In genomic region chr3:172138792-172139507, GRCh38 we compare ENCODE assay signal across 8 cellular contexts.
A peak's percentile ranks its signal among the peaks of the same experiment; 100 is the strongest.
DNase-seq lines count a peak whose midpoint lies in the region; ATAC-seq and TF ChIP-seq lines count a peak whose summit lies in the region.

No MANE protein-coding gene starts in this region.

- H3K4me1 ChIP-seq in esophagus squamous epithelium = peaks cover 26 to 89% (median 70%) of the 10 kb centered on the region in 3 donors

- H3K27me3 ChIP-seq in esophagus squamous epithelium = no peaks in the 10 kb centered on the region

- intact Hi-C loops in esophagus squamous epithelium (cut with DNase I) = no loop called here

- H3K27ac Mint-ChIP-seq in T-helper 2 cell treated with Interferon-gamma antibody and Interleukin-4, amounts not matched to agents 5 μg/mL and 100 μg/mL, for 36 hours = peak overlapping the region; percentile 78
- H3K27ac Mint-ChIP-seq in nephron progenitor cell = peak overlapping the region; percentile 33

- ATAC-seq in HG03066 (IDR thresholded peaks at IDR 0.05; ENCODE audit: low read depth, unreplicated experiment) (peak; percentile 32), HG02970 (IDR thresholded peaks at IDR 0.05; ENCODE audit: low FRiP score, unreplicated experiment) (no peak)

- WGBS in esophagus squamous epithelium, 2 donors = 45 to 58% methylated on average over 6 of the region's 6 CpGs

- H3K27ac ChIP-seq in esophagus squamous epithelium = peak overlapping the region; percentile 19 to 74 (median 56)

- DNase-seq in activated CD8-positive, alpha-beta memory T cell treated with anti-CD3 and anti-CD28 coated beads, Interleukin-2, amount 50 U/mL, for 4 hours = peak; percentile 27
- DNase-seq in activated CD8-positive, alpha-beta memory T cell treated with anti-CD3 and anti-CD28 coated beads, Interleukin-2, amount 50 U/mL, for 48 hours = no peak
- DNase-seq in T-helper 2 cell treated with Interferon-gamma antibody and Interleukin-4, amounts not matched to agents 5 μg/mL and 100 μg/mL, for 36 hours (ENCODE audit: low spot score) = peak; percentile 21
- no peak for DNase-seq in esophagus squamous epithelium (lab: John Stamatoyannopoulos, UW)
- DNase-seq in nephron progenitor cell = no peak
- DNase-seq in AG08396 (ENCODE audit: low spot score) = no peak

- H3K4me1 Mint-ChIP-seq in T-helper 2 cell treated with Interferon-gamma antibody and Interleukin-4, amounts not matched to agents 5 μg/mL and 100 μg/mL, for 36 hours (ENCODE audit: low read depth) = peaks cover 51% of the 10 kb centered on the region
- H3K4me1 Mint-ChIP-seq in nephron progenitor cell = peaks cover 71% of the 10 kb centered on the region

- no peak for TF ChIP-seq CTCF in esophagus squamous epithelium (IDR thresholded peaks at IDR 0.05)
- TF ChIP-seq CTCF in nephron progenitor cell (IDR thresholded peaks at IDR 0.05) = no peak

- no peak for TF ChIP-seq POLR2A in esophagus squamous epithelium (IDR thresholded peaks at IDR 0.05)

- H3K9me3 Mint-ChIP-seq in T-helper 2 cell treated with Interferon-gamma antibody and Interleukin-4, amounts not matched to agents 5 μg/mL and 100 μg/mL, for 36 hours = no peaks in the 10 kb centered on the region
- H3K9me3 Mint-ChIP-seq in nephron progenitor cell = peaks cover 5% of the 10 kb centered on the region

- no peaks in the 10 kb centered on the region for H3K27me3 Mint-ChIP-seq in T-helper 2 cell treated with Interferon-gamma antibody and Interleukin-4, amounts not matched to agents 5 μg/mL and 100 μg/mL, for 36 hours (ENCODE audit: low read depth)
- no peaks in the 10 kb centered on the region for H3K27me3 Mint-ChIP-seq in nephron progenitor cell (ENCODE audit: low read depth, poor library complexity)

- H3K36me3 Mint-ChIP-seq in T-helper 2 cell treated with Interferon-gamma antibody and Interleukin-4, amounts not matched to agents 5 μg/mL and 100 μg/mL, for 36 hours (ENCODE audit: low read depth) = peaks cover 8% of the 10 kb centered on the region
- peaks cover 48% of the 10 kb centered on the region for H3K36me3 Mint-ChIP-seq in nephron progenitor cell (ENCODE audit: low read depth)

- H3K4me3 Mint-ChIP-seq in T-helper 2 cell treated with Interferon-gamma antibody and Interleukin-4, amounts not matched to agents 5 μg/mL and 100 μg/mL, for 36 hours = peak overlapping the region; percentile 65
- no peak overlapping the region for H3K4me3 Mint-ChIP-seq in nephron progenitor cell

- H3K4me3 ChIP-seq in esophagus squamous epithelium = no peak overlapping the region

- H3K36me3 ChIP-seq in esophagus squamous epithelium = no peaks in the 10 kb centered on the region

- H3K9me3 ChIP-seq in esophagus squamous epithelium = no peaks in the 10 kb centered on the region

Comparison
In these comparisons a context has a peak if more than half of its experiments do, and no peak if none do; other contexts are left out.
1. DNase-seq: peak in activated CD8-positive, alpha-beta memory T cell treated with anti-CD3 and anti-CD28 coated beads, Interleukin-2, amount 50 U/mL, for 4 hours (single experiment) and T-helper 2 cell treated with Interferon-gamma antibody and Interleukin-4, amounts not matched to agents 5 μg/mL and 100 μg/mL, for 36 hours (single experiment); none in activated CD8-positive, alpha-beta memory T cell treated with anti-CD3 and anti-CD28 coated beads, Interleukin-2, amount 50 U/mL, for 48 hours (single experiment), esophagus squamous epithelium (single experiment), nephron progenitor cell (single experiment) and AG08396 (single experiment).